17 cellular contexts compared by ENCODE assay signal in genomic region chr14:56400426-56400825, GRCh38.
DNase-seq lines count a peak whose midpoint lies in the region; ATAC-seq, FAIRE-seq and TF ChIP-seq lines count a peak whose summit lies in the region.
"Had no signal": no experiment of that assay in that cellular context is flagged by ENCODE, and none has a peak within 500 bp of the region (broad histone marks: within the 10 kb centered on the region; RNA-seq: fewer than 3 reads in every experiment).

No MANE protein-coding gene starts in this region.

- peak overlapping the region; percentile 15; the same call in 1 of the 2 replicates for H3K27ac ChIP-seq in VCaP
- H3K27ac ChIP-seq: 22Rv1, BLaER1 had no signal

- H3K4me3 ChIP-seq in fibroblast of pulmonary artery (replicated peaks; ENCODE audit: low read depth, low read length): no peak overlapping the region
- H3K4me3 ChIP-seq: BLaER1 had no signal

- TF ChIP-seq CTCF in VCaP (conservative IDR thresholded peaks at IDR 0.05) (no peak), fibroblast of pulmonary artery (IDR thresholded peaks at IDR 0.05; ENCODE audit: low read length, missing control alignments) (no peak)

- peak; percentile 55 for FAIRE-seq in HTR-8/SVneo (lab: Jason Lieb, UNC)
- FAIRE-seq: GM12892 had no signal

- ATAC-seq in HG03342 (IDR thresholded peaks at IDR 0.05; ENCODE audit: unreplicated experiment): no peak

- DNase-seq in HTR-8/SVneo (ENCODE audit: insufficient read length, low spot score): no peak
- DNase-seq in dermis blood vessel endothelial cell: peak; percentile 29
- DNase-seq in fibroblast of pulmonary artery (ENCODE audit: low read depth): peak; percentile 67
- DNase-seq in NCI-H510A (lab: John Stamatoyannopoulos, UW): no peak
- DNase-seq in NCI-H1092 (lab: John Stamatoyannopoulos, UW): no peak
- DNase-seq in AML-193 (lab: John Stamatoyannopoulos, UW): no peak
- DNase-seq: Caco-2; CD8-positive, alpha-beta memory T cell; DND-41; GDM1; GOT3; H9 had no signal

Comparison
In these comparisons a context has a peak if more than half of its experiments do, and no peak if none do; other contexts are left out.
1. DNase-seq: peak in dermis blood vessel endothelial cell (single experiment) and fibroblast of pulmonary artery (single experiment); none in HTR-8/SVneo (single experiment), NCI-H510A (single experiment), NCI-H1092 (single experiment) and AML-193 (0 of 2).